9 cellular contexts compared by ENCODE assay signal in the genomic region with DNA sequence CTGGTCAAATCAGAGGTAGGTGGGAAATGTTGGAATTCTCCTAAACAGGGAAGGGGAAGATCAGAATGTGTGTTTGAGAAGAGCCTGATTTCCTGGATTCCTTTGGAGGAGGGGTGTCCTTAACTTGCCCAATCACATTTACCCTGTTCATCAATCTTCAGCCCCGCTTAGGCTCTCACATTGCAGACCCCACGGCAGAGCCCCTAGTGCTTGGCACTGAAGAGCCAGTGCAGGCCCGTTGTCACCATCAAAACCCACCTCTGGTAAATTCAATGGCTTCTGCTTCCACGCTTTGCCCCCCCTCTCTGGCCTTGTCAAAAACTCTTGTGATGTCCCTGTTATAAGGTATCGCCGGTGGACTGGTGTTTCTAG. TPM values are rescaled to one million over a fixed set of nuclear protein-coding genes. Genes with fewer than 3 reads are reported as not detected.
DNase-seq lines count a peak whose midpoint lies in the region; ATAC-seq and TF ChIP-seq lines count a peak whose summit lies in the region.
"Had no signal": no experiment of that assay in that cellular context is flagged by ENCODE, and none has a peak within 500 bp of the region (broad histone marks: within the 10 kb centered on the region; RNA-seq: fewer than 3 reads in every experiment).

No MANE protein-coding gene starts in this region.

- no peak for ATAC-seq in psoas muscle

- WGBS in psoas muscle, 3 donors = 60 to 76% (median 62%) methylated on average over 6 of the region's 6 CpGs

- no peaks in the 10 kb centered on the region for H3K9me3 ChIP-seq in Peyer's patch
- no peaks in the 10 kb centered on the region for H3K9me3 ChIP-seq in psoas muscle

- peak overlapping the region in 3 of 4 donors; percentile 0 to 96 (median 80) for H3K4me3 ChIP-seq in Peyer's patch
- peak overlapping the region; percentile 58 for H3K4me3 ChIP-seq in epithelial cell of esophagus (ENCODE audit: low read length)
- H3K4me3 ChIP-seq in psoas muscle = peak overlapping the region; percentile 90

- TF ChIP-seq POLR2A in Peyer's patch (IDR thresholded peaks at IDR 0.05) = no peak

- peaks cover 0 to 13% (median 0%) of the 10 kb centered on the region in 3 donors for H3K36me3 ChIP-seq in Peyer's patch
- no peaks in the 10 kb centered on the region for H3K36me3 ChIP-seq in psoas muscle (ENCODE audit: insufficient read depth in 1 of 2, low read depth in 1 of 2)

- H3K4me1 ChIP-seq in Peyer's patch = peaks cover 0 to 34% (median 0%) of the 10 kb centered on the region in 4 donors
- H3K4me1 ChIP-seq in psoas muscle = peaks cover 40% of the 10 kb centered on the region

- intact Hi-C loops in psoas muscle (cut with DNase I) = loop anchor here (5.0 to 10.0 kb wide), 3 partner anchors 35 to 53 kb away; no protein-coding TSS in a partner anchor

- H3K27me3 ChIP-seq in Peyer's patch (no peaks in the 10 kb centered on the region), psoas muscle (ENCODE audit: insufficient read depth in 3 of 3, low read length in 2 of 3) (no peaks in the 10 kb centered on the region)

- TF ChIP-seq CTCF in Peyer's patch (IDR thresholded peaks at IDR 0.05) (no peak), epithelial cell of esophagus (IDR thresholded peaks at IDR 0.05; ENCODE audit: insufficient read depth, low read depth, low read length, missing control alignments) (no peak), psoas muscle (IDR thresholded peaks at IDR 0.05) (no peak), GM20000 (IDR thresholded peaks at IDR 0.05; ENCODE audit: extremely low read depth, missing control alignments) (no peak)

- H3K27ac ChIP-seq in Peyer's patch = peak overlapping the region; percentile 95 to 99 (median 97)
- peak overlapping the region; percentile 90 for H3K27ac ChIP-seq in psoas muscle

- DNase-seq in G401 (ENCODE audit: low spot score) (peak; percentile 3), Peyer's patch (no peak), epithelial cell of esophagus (ENCODE audit: low read depth) (no peak), psoas muscle (no peak), GM20000 (ENCODE audit: low spot score) (no peak), NCI-H2029 (lab: John Stamatoyannopoulos, UW) (no peak), retina (no peak), kidney tubule cell (ENCODE audit: low spot score) (no peak)
- DNase-seq: NCI-H226 had no signal

- in situ Hi-C loops in G401 (cut with HindIII; ENCODE audit: low sequenced_read_pairs) = no loop called here

RNA-seq across cellular contexts. Expression of a gene that starts 2.3 kb away (rescaled TPM):
- total RNA-seq in G401 (2014; rRNA removed; shearing (Covaris generic)) = 5.3 and 14.7 TPM in 2 replicates
- total RNA-seq in Peyer's patch (100 to 1,000 TPM in 3 of 4 donors, 10 to 100 TPM in 1; 63.5 to 225 (median 161) TPM), psoas muscle (100 to 1,000 TPM in 1 of 4 donors, 10 to 100 TPM in 3; 47.9 to 117 (median 64.4) TPM)
- polyA plus RNA-seq in psoas muscle = 10 to 100 TPM; 28.4 to 70.0 (median 35.7) TPM
